In genomic region chr10:92855560-92855959, GRCh38 we compare ENCODE assay signal across 27 cellular contexts. TPM values are rescaled to one million over a fixed set of nuclear protein-coding genes. Genes with fewer than 3 reads are reported as not detected.
A peak's percentile ranks its signal among the peaks of the same experiment; 100 is the strongest.
DNase-seq lines count a peak whose midpoint lies in the region; ATAC-seq, FAIRE-seq and TF ChIP-seq lines count a peak whose summit lies in the region.
"Had no signal": no experiment of that assay in that cellular context is flagged by ENCODE, and none has a peak within 500 bp of the region (broad histone marks: within the 10 kb centered on the region; RNA-seq: fewer than 3 reads in every experiment).

No MANE protein-coding gene starts in this region.

- peaks cover 19% of the 10 kb centered on the region for H3K4me1 Mint-ChIP-seq in T-helper 17 cell
- peaks cover 6% of the 10 kb centered on the region for H3K4me1 Mint-ChIP-seq in stimulated activated naive CD8-positive, alpha-beta T cell treated with anti-CD3 and anti-CD28 coated beads, Interleukin-15, amount 100 ng/mL, for 72 hours

- H3K27ac ChIP-seq in left lung: no peak overlapping the region
- no peak overlapping the region for H3K27ac ChIP-seq in dorsolateral prefrontal cortex
- H3K27ac ChIP-seq: 22Rv1; A549; BLaER1 treated with 17β-estradiol and CSF1 and Interleukin-3, amounts not matched to agents 10 nM and 100 nM had no signal

- H3K27me3 Mint-ChIP-seq in T-helper 17 cell: no peaks in the 10 kb centered on the region
- no peaks in the 10 kb centered on the region for H3K27me3 Mint-ChIP-seq in stimulated activated naive CD8-positive, alpha-beta T cell treated with anti-CD3 and anti-CD28 coated beads, Interleukin-15, amount 100 ng/mL, for 72 hours
- H3K27me3 Mint-ChIP-seq: CD4-positive, alpha-beta T cell; CD8-positive, alpha-beta memory T cell had no signal

- H3K9me3 ChIP-seq in T-helper 17 cell (ENCODE audit: control insufficient read depth, low read length, poor library complexity, severe bottlenecking) (peaks cover 2% of the 10 kb centered on the region), left lung (peaks cover 0 to 27% of the 10 kb centered on the region in 2 donors)

- H3K4me3 ChIP-seq in left lung (no peak overlapping the region), dorsolateral prefrontal cortex (no peak overlapping the region)
- H3K4me3 ChIP-seq: A549; BLaER1 treated with 17β-estradiol and CSF1 and Interleukin-3, amounts not matched to agents 10 nM and 100 nM; HAP-1 had no signal

- H3K27me3 ChIP-seq in left lung: no peaks in the 10 kb centered on the region
- H3K27me3 ChIP-seq in dorsolateral prefrontal cortex: no peaks in the 10 kb centered on the region
- H3K27me3 ChIP-seq: BE2C; BLaER1 treated with 17β-estradiol and CSF1 and Interleukin-3, amounts not matched to agents 10 nM and 100 nM had no signal

- no peaks in the 10 kb centered on the region for H3K4me1 ChIP-seq in left lung
- H3K4me1 ChIP-seq: A549, BE2C had no signal

- ATAC-seq in T-helper 17 cell (no peak), left lung (no peak)
- no peak for ATAC-seq in stimulated activated naive CD8-positive, alpha-beta T cell treated with anti-CD3 and anti-CD28 coated beads, Interleukin-15, amount 100 ng/mL, for 72 hours
- ATAC-seq: A549 had no signal

- intact Hi-C loops in left lung (cut with DNase I) (no loop called here), dorsolateral prefrontal cortex (cut with DNase I) (no loop called here)

- no peaks in the 10 kb centered on the region for H3K36me3 Mint-ChIP-seq in T-helper 17 cell (ENCODE audit: low read depth)

- H3K4me3 Mint-ChIP-seq in T-helper 17 cell: no peak overlapping the region
- no peak overlapping the region for H3K4me3 Mint-ChIP-seq in stimulated activated naive CD8-positive, alpha-beta T cell treated with anti-CD3 and anti-CD28 coated beads, Interleukin-15, amount 100 ng/mL, for 72 hours
- H3K4me3 Mint-ChIP-seq: CD14-positive monocyte; CD4-positive, alpha-beta T cell; CD8-positive, alpha-beta memory T cell had no signal

- FAIRE-seq in A204.1 (lab: Jason Lieb, UNC): peak; percentile 72
- FAIRE-seq in colon (lab: Jason Lieb, UNC): peak; percentile 72
- peak; percentile 21 for FAIRE-seq in islet of Langerhans (lab: Jason Lieb, UNC)
- FAIRE-seq: A549, D721Med, GM12891, GM18507, H54 had no signal

- no peak for TF ChIP-seq CTCF in left lung (IDR thresholded peaks at IDR 0.05)
- no peak for TF ChIP-seq CTCF in dorsolateral prefrontal cortex (IDR thresholded peaks at IDR 0.05 in 54 of 56, conservative IDR thresholded peaks at IDR 0.05 in 2 of 56; ENCODE audit: low read depth in 1 of 56, partially characterized antibody in 56 of 56)

- no peak for DNase-seq in T-helper 17 cell
- DNase-seq in left lung: no peak
- DNase-seq in stimulated activated naive CD8-positive, alpha-beta T cell treated with anti-CD3 and anti-CD28 coated beads, Interleukin-15, amount 100 ng/mL, for 72 hours: no peak
- no peak for DNase-seq in dorsolateral prefrontal cortex
- no peak for DNase-seq in cerebellar nuclear complex (lab: John Stamatoyannopoulos, UW)
- DNase-seq: ACHN; AML-193; BE2C; CD4-positive, alpha-beta T cell; CD8-positive, alpha-beta memory T cell; DMS 273 treated with DMSO at 0.1 percent for 48 hours; DMS79; EL; GF-D8; GOT3 had no signal

- peaks cover 24 to 33% of the 10 kb centered on the region in 2 donors for H3K9me3 Mint-ChIP-seq in stimulated activated naive CD8-positive, alpha-beta T cell treated with anti-CD3 and anti-CD28 coated beads, Interleukin-15, amount 100 ng/mL, for 72 hours

- H3K36me3 ChIP-seq in left lung: no peaks in the 10 kb centered on the region
- H3K36me3 ChIP-seq: BE2C, HAP-1 had no signal

- H3K27ac Mint-ChIP-seq in T-helper 17 cell: peak overlapping the region; percentile 5
- H3K27ac Mint-ChIP-seq in stimulated activated naive CD8-positive, alpha-beta T cell treated with anti-CD3 and anti-CD28 coated beads, Interleukin-15, amount 100 ng/mL, for 72 hours: no peak overlapping the region
- H3K27ac Mint-ChIP-seq: CD14-positive monocyte; CD4-positive, alpha-beta T cell; CD8-positive, alpha-beta memory T cell had no signal

RNA-seq across cellular contexts. Expression of gene EXOC6, which starts 7.2 kb away (rescaled TPM):
- 10 to 100 TPM; 10.5 to 14.8 TPM for total RNA-seq in T-helper 17 cell
- total RNA-seq in left lung: 10 to 100 TPM; 19.0 to 24.0 TPM
- 10 to 100 TPM; 14.7 to 38.5 (median 27.0) TPM for total RNA-seq in dorsolateral prefrontal cortex
